ENCODE assay signal across 2 cellular contexts in the genomic region with DNA sequence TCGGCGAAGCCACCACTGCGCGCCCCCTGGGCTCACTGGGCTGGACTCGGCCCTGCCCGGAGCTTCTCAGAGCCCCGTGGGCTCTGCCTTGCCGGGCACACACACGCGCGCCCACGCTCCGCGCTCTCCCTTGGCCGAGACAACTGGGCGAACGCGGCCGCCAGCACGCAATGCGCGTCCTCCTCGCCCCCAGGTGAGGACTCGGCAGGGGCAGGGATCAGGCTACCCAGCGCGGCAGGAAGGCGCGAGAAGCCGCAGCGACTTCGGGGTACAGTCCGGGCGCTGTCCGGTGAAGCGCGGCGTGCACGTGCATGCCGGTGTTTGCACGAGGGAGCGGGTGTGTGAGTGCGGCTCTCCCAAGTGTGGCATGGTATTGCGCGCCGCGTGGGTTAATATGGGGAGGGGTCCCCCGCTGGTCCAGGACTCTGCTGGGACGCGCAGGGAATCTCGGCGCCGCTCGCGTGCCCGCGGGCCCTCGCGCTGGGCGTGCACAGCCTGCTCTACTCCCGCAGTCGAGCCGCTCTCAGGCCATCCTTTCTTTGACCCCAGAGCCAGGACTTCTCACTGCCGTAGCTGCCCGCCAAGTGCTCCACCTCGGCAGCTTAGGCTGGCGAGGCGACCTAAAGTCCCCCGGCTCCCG.
TF ChIP-seq lines count a peak whose summit lies in the region.

No MANE protein-coding gene starts in this region.

TF ChIP-seq in A549, 52 proteins besides CTCF, POLR2A, EP300 and RAD21:
- TF ChIP-seq RNF2 (IDR thresholded peaks at IDR 0.05; ENCODE audit: borderline replicate concordance, low read depth), result no peak
- no peak for TF ChIP-seq ZSCAN20 (CRISPR knock-in tag; IDR thresholded peaks at IDR 0.05)
- TF ChIP-seq FOSB (CRISPR knock-in tag; IDR thresholded peaks at IDR 0.05), result no peak
- TF ChIP-seq FOXS1 (CRISPR knock-in tag; IDR thresholded peaks at IDR 0.05), result no peak
- TF ChIP-seq BHLHE40 (IDR thresholded peaks at IDR 0.05; ENCODE audit: low read depth, low read length), result no peak
- TF ChIP-seq MYC (IDR thresholded peaks at IDR 0.05; ENCODE audit: borderline replicate concordance, low read length), result no peak
- TF ChIP-seq, protein P1, sequence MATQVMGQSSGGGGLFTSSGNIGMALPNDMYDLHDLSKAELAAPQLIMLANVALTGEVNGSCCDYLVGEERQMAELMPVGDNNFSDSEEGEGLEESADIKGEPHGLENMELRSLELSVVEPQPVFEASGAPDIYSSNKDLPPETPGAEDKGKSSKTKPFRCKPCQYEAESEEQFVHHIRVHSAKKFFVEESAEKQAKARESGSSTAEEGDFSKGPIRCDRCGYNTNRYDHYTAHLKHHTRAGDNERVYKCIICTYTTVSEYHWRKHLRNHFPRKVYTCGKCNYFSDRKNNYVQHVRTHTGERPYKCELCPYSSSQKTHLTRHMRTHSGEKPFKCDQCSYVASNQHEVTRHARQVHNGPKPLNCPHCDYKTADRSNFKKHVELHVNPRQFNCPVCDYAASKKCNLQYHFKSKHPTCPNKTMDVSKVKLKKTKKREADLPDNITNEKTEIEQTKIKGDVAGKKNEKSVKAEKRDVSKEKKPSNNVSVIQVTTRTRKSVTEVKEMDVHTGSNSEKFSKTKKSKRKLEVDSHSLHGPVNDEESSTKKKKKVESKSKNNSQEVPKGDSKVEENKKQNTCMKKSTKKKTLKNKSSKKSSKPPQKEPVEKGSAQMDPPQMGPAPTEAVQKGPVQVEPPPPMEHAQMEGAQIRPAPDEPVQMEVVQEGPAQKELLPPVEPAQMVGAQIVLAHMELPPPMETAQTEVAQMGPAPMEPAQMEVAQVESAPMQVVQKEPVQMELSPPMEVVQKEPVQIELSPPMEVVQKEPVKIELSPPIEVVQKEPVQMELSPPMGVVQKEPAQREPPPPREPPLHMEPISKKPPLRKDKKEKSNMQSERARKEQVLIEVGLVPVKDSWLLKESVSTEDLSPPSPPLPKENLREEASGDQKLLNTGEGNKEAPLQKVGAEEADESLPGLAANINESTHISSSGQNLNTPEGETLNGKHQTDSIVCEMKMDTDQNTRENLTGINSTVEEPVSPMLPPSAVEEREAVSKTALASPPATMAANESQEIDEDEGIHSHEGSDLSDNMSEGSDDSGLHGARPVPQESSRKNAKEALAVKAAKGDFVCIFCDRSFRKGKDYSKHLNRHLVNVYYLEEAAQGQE (IDR thresholded peaks at IDR 0.05), result no peak
- TF ChIP-seq BCL3 (IDR thresholded peaks at IDR 0.05), result no peak
- no peak for TF ChIP-seq RARB (CRISPR knock-in tag; IDR thresholded peaks at IDR 0.05)
- no peak for TF ChIP-seq HOXB13 (CRISPR knock-in tag; IDR thresholded peaks at IDR 0.05; ENCODE audit: low read depth)
- no peak for TF ChIP-seq SMC3 (IDR thresholded peaks at IDR 0.05)
- no peak for TF ChIP-seq MAZ (IDR thresholded peaks at IDR 0.05; ENCODE audit: borderline replicate concordance, low read depth, low read length)
- TF ChIP-seq ZFP36 (IDR thresholded peaks at IDR 0.05; ENCODE audit: borderline replicate concordance, partially characterized antibody), result no peak
- no peak for TF ChIP-seq HOXB5 (CRISPR knock-in tag; IDR thresholded peaks at IDR 0.05)
- TF ChIP-seq ESRRA (IDR thresholded peaks at IDR 0.05; ENCODE audit: borderline replicate concordance, low read length), result no peak
- TF ChIP-seq CEBPB (IDR thresholded peaks at IDR 0.05), result no peak

TF ChIP-seq in IMR-90, 13 proteins besides CTCF, POLR2A, EP300 and RAD21:
- TF ChIP-seq BHLHE40 (IDR thresholded peaks at IDR 0.05; ENCODE audit: low read depth, low read length) (peak; percentile 70; the same call in 1 of the 2 replicates), CEBPB (IDR thresholded peaks at IDR 0.05; ENCODE audit: low read depth, low read length) (no peak)
